In genomic region chrX:19799319-19800182, GRCh38 we compare ENCODE assay signal across 8 cellular contexts.
A peak's percentile ranks its signal among the peaks of the same experiment; 100 is the strongest.
DNase-seq lines count a peak whose midpoint lies in the region; ATAC-seq and TF ChIP-seq lines count a peak whose summit lies in the region.

No MANE protein-coding gene starts in this region.

- peak overlapping the region; percentile 45 for H3K4me3 ChIP-seq in CD8-positive, alpha-beta T cell (ENCODE audit: low read depth, low read length)
- H3K4me3 ChIP-seq in lower lobe of right lung: peak overlapping the region; percentile 28
- H3K4me3 ChIP-seq in aorta (ENCODE audit: low read length in 2 of 2): no peak overlapping the region

- H3K4me1 Mint-ChIP-seq in CD8-positive, alpha-beta T cell (ENCODE audit: low read depth): peaks cover 68% of the 10 kb centered on the region

- peak in 6 of 7 experiments; percentile 31 to 69 (median 50) for DNase-seq in CD8-positive, alpha-beta T cell
- DNase-seq in NCI-H2171 treated with DMSO at 0.1 percent for 48 hours (lab: John Stamatoyannopoulos, UW) (peak; percentile 63), lower lobe of right lung (no peak), aorta (no peak), H4 (ENCODE audit: low spot score) (no peak)
- DNase-seq in activated naive CD4-positive, alpha-beta T cell treated with anti-CD3 and anti-CD28 coated beads, Interleukin-2, amount 50 U/mL, for 72 hours (ENCODE audit: low spot score in 2 of 2): peak; percentile 26 to 56

- H3K9me3 Mint-ChIP-seq in CD8-positive, alpha-beta T cell: no peaks in the 10 kb centered on the region
- H3K9me3 Mint-ChIP-seq in activated naive CD4-positive, alpha-beta T cell treated with anti-CD3 and anti-CD28 coated beads, Interleukin-2, amount 50 U/mL, for 72 hours: no peaks in the 10 kb centered on the region

- no peaks in the 10 kb centered on the region for H3K9me3 ChIP-seq in CD8-positive, alpha-beta T cell (ENCODE audit: low read length)
- H3K9me3 ChIP-seq in lower lobe of right lung (no peaks in the 10 kb centered on the region), aorta (ENCODE audit: control insufficient read depth, low read length) (no peaks in the 10 kb centered on the region)

- peaks cover 22% of the 10 kb centered on the region for H3K36me3 Mint-ChIP-seq in CD8-positive, alpha-beta T cell
- H3K36me3 Mint-ChIP-seq in activated naive CD4-positive, alpha-beta T cell treated with anti-CD3 and anti-CD28 coated beads, Interleukin-2, amount 50 U/mL, for 72 hours: peaks cover 34 to 39% of the 10 kb centered on the region in 2 donors

- H3K4me1 ChIP-seq in CD8-positive, alpha-beta T cell (ENCODE audit: insufficient read depth, low read length): peaks cover 51% of the 10 kb centered on the region
- H3K4me1 ChIP-seq in lower lobe of right lung: peaks cover 23% of the 10 kb centered on the region
- H3K4me1 ChIP-seq in aorta (ENCODE audit: control insufficient read depth in 1 of 2, insufficient read depth in 2 of 2, low read length in 2 of 2): no peaks in the 10 kb centered on the region

- peak overlapping the region; percentile 98 for H3K27ac Mint-ChIP-seq in CD8-positive, alpha-beta T cell
- peak overlapping the region; percentile 98 to 99 for H3K27ac Mint-ChIP-seq in activated naive CD4-positive, alpha-beta T cell treated with anti-CD3 and anti-CD28 coated beads, Interleukin-2, amount 50 U/mL, for 72 hours

- 9 to 41% methylated on average over 14 of the region's 14 CpGs for WGBS in aorta, 2 donors

- POLR2A ChIA-PET in CD8-positive, alpha-beta T cell (lab: Charles Lee): interaction anchor here (0.5 to 3.0 kb wide), 9 partner anchors 19 to 88 kb away, joined by 3 to 20 read pairs (median 3); partner anchors contain the start of gene SH3KBP1

- TF ChIP-seq CTCF in CD8-positive, alpha-beta T cell (IDR thresholded peaks at IDR 0.05): no peak
- no peak for TF ChIP-seq CTCF in lower lobe of right lung (IDR thresholded peaks at IDR 0.05)

- H3K4me3 Mint-ChIP-seq in CD8-positive, alpha-beta T cell: peak overlapping the region; percentile 91

- intact Hi-C loops in CD8-positive, alpha-beta T cell (cut with DNase I, micrococcal nuclease): loop anchor here (1.0 to 5.0 kb wide), 5 partner anchors 7 to 87 kb away; partner anchors contain the start of gene SH3KBP1 (in 1 of the 2)
- intact Hi-C loops in lower lobe of right lung (cut with DNase I) (no loop called here), aorta (cut with DNase I) (no loop called here)

- peak; percentile 81 for ATAC-seq in CD8-positive, alpha-beta T cell
- peak; percentile 65 to 78 for ATAC-seq in activated naive CD4-positive, alpha-beta T cell treated with anti-CD3 and anti-CD28 coated beads, Interleukin-2, amount 50 U/mL, for 72 hours
- peak in 1 of 2 donors; percentile 62 for ATAC-seq in lower lobe of right lung
- peak; percentile 42 for ATAC-seq in aorta (ENCODE audit: low FRiP score)
- ATAC-seq in HG03196 (IDR thresholded peaks at IDR 0.05; ENCODE audit: unreplicated experiment): no peak
- ATAC-seq in GM19328 (IDR thresholded peaks at IDR 0.05; ENCODE audit: unreplicated experiment): no peak

- peak overlapping the region; percentile 63 for H3K27ac ChIP-seq in CD8-positive, alpha-beta T cell (ENCODE audit: low read depth, low read length)
- H3K27ac ChIP-seq in lower lobe of right lung (peak overlapping the region; percentile 65), aorta (ENCODE audit: low read depth in 1 of 2, low read length in 2 of 2) (no peak overlapping the region)

- H3K36me3 ChIP-seq in CD8-positive, alpha-beta T cell (ENCODE audit: insufficient read depth, low read length): peaks cover 4% of the 10 kb centered on the region
- H3K36me3 ChIP-seq in lower lobe of right lung (no peaks in the 10 kb centered on the region), aorta (ENCODE audit: control insufficient read depth in 1 of 2, insufficient read depth in 2 of 2, low read length in 1 of 2) (no peaks in the 10 kb centered on the region)

- CTCF ChIA-PET in CD8-positive, alpha-beta T cell (lab: Charles Lee): interaction anchor here (0.7 to 1.8 kb wide), 7 partner anchors 11 to 213 kb away, joined by 3 to 9 read pairs (median 3); no protein-coding TSS in a partner anchor

- H3K27me3 ChIP-seq in CD8-positive, alpha-beta T cell (ENCODE audit: insufficient read depth, low read length): no peaks in the 10 kb centered on the region
- H3K27me3 ChIP-seq in lower lobe of right lung (ENCODE audit: low read depth): no peaks in the 10 kb centered on the region
- H3K27me3 ChIP-seq in aorta (ENCODE audit: control insufficient read depth in 1 of 2, insufficient read depth in 2 of 2, low read length in 1 of 2): no peaks in the 10 kb centered on the region

- H3K27me3 Mint-ChIP-seq in CD8-positive, alpha-beta T cell (ENCODE audit: low read depth): no peaks in the 10 kb centered on the region

Comparison
In these comparisons a context has a peak if more than half of its experiments do, and no peak if none do; other contexts are left out.
1. ATAC-seq: peak in CD8-positive, alpha-beta T cell (single experiment), activated naive CD4-positive, alpha-beta T cell treated with anti-CD3 and anti-CD28 coated beads, Interleukin-2, amount 50 U/mL, for 72 hours (2 of 2) and aorta (single experiment); none in HG03196 (single experiment) and GM19328 (single experiment).
2. DNase-seq: peak in CD8-positive, alpha-beta T cell (6 of 7), NCI-H2171 treated with DMSO at 0.1 percent for 48 hours (single experiment) and activated naive CD4-positive, alpha-beta T cell treated with anti-CD3 and anti-CD28 coated beads, Interleukin-2, amount 50 U/mL, for 72 hours (2 of 2); none in lower lobe of right lung (single experiment), aorta (0 of 2) and H4 (single experiment).
3. H3K27ac ChIP-seq: peak in CD8-positive, alpha-beta T cell (single experiment) and lower lobe of right lung (single experiment); none in aorta (0 of 2).
4. H3K4me3 ChIP-seq: peak in CD8-positive, alpha-beta T cell (single experiment) and lower lobe of right lung (single experiment); none in aorta (0 of 2).
5. intact Hi-C loops: an anchor here in CD8-positive, alpha-beta T cell (1.0 to 5.0 kb wide); none called in lower lobe of right lung and aorta.